ENCODE assay signal across 26 cellular contexts in genomic region chr5:94485017-94485517, GRCh38.
DNase-seq lines count a peak whose midpoint lies in the region; ATAC-seq, FAIRE-seq and TF ChIP-seq lines count a peak whose summit lies in the region.
"Had no signal": no experiment of that assay in that cellular context is flagged by ENCODE, and none has a peak within 500 bp of the region (broad histone marks: within the 10 kb centered on the region; RNA-seq: fewer than 3 reads in every experiment).

No MANE protein-coding gene starts in this region.

- H2AFZ ChIP-seq in IMR-90 (replicated peaks; ENCODE audit: low read length, poor library complexity): no peak overlapping the region
- H2AFZ ChIP-seq in K562 (ENCODE audit: low read depth, low read length): no peak overlapping the region

- no peak overlapping the region for H3K18ac ChIP-seq in IMR-90 (ENCODE audit: low read depth, low read length)

- TF ChIP-seq RAD21 in IMR-90 (IDR thresholded peaks at IDR 0.05; ENCODE audit: low read length) (no peak), K562 (CRISPR knock-in tag; conservative IDR thresholded peaks at IDR 0.05 in 1 of 2, IDR thresholded peaks at IDR 0.05 in 1 of 2) (no peak)

- in situ Hi-C loops in IMR-90 (cut with MboI; ENCODE audit: low sequenced_read_pairs): no loop called here
- in situ Hi-C loops in K562 (cut with MboI): no loop called here

- H3K36me3 Mint-ChIP-seq in chondrocyte (ENCODE audit: low read depth): no peaks in the 10 kb centered on the region

- H3K4me2 ChIP-seq in IMR-90 (ENCODE audit: low read depth, low read length) (no peak overlapping the region), K562 (ENCODE audit: insufficient read depth, low read length) (no peak overlapping the region)
- H3K4me2 ChIP-seq: A549, SK-N-SH had no signal

- H3K9ac ChIP-seq in IMR-90 (ENCODE audit: low read depth, low read length) (no peak overlapping the region), K562 (ENCODE audit: insufficient read depth in 1 of 2, low read depth in 2 of 2, low read length in 2 of 2) (no peak overlapping the region)
- H3K9ac ChIP-seq: SK-N-SH had no signal

- no peak overlapping the region for H2BK15ac ChIP-seq in IMR-90 (ENCODE audit: low read depth, low read length)

- H3K9me3 Mint-ChIP-seq in chondrocyte (ENCODE audit: low read depth): no peaks in the 10 kb centered on the region
- H3K9me3 Mint-ChIP-seq: CD4-positive, alpha-beta T cell; IgD-negative memory B cell had no signal

- no peak overlapping the region for H4K8ac ChIP-seq in IMR-90 (ENCODE audit: low read depth in 2 of 2, low read length in 2 of 2)

- H4K5ac ChIP-seq in IMR-90 (ENCODE audit: low read depth, low read length): no peak overlapping the region

- no peak overlapping the region for H3K23ac ChIP-seq in IMR-90 (ENCODE audit: low read depth, low read length)

- H2BK20ac ChIP-seq in IMR-90 (ENCODE audit: low read depth, low read length): no peak overlapping the region

- H3K4me3 ChIP-seq in IMR-90 (ENCODE audit: insufficient read depth, low read depth, low read length) (no peak overlapping the region), K562 (no peak overlapping the region), right lobe of liver (no peak overlapping the region)
- H3K4me3 ChIP-seq: A549 had no signal

- H3K14ac ChIP-seq in IMR-90 (replicated peaks; ENCODE audit: low read depth, low read length): no peak overlapping the region

- BruUV-seq in IMR-90 (replicated peaks; lab: Mats Ljungman, UMichigan) (no TSS peak), K562 (replicated peaks; lab: Mats Ljungman, UMichigan) (no TSS peak)

- H3K4ac ChIP-seq in IMR-90 (ENCODE audit: low read depth, low read length): no peak overlapping the region

- no peak for FAIRE-seq in K562 (lab: Jason Lieb, UNC)
- FAIRE-seq: A549, GM12891, HTR-8/SVneo had no signal

- intact Hi-C loops in IMR-90 (cut with micrococcal nuclease) (no loop called here), K562 (cut with micrococcal nuclease) (no loop called here), right lobe of liver (cut with DNase I) (no loop called here)

- WGBS in IMR-90 (ENCODE audit: extremely low coverage in 2 of 2, insufficient read length in 1 of 2), 2 experiments: no CpG with 5 or more reads among the region's 4 CpGs
- WGBS in K562 (ENCODE audit: insufficient coverage, low coverage, missing lambda C conversion rate): 0% methylated on average over 4 of the region's 4 CpGs
- WGBS in right lobe of liver (ENCODE audit: insufficient coverage, low coverage, low lambda C conversion rate, missing lambda C conversion rate): 45% methylated on average over 4 of the region's 4 CpGs

- no peak overlapping the region for H3K4me3 Mint-ChIP-seq in chondrocyte (ENCODE audit: unreplicated experiment)
- H3K4me3 Mint-ChIP-seq: CD4-positive, alpha-beta T cell; IgD-negative memory B cell had no signal

- no peak for TF ChIP-seq POLR2A in IMR-90 (IDR thresholded peaks at IDR 0.05; ENCODE audit: low read depth, low read length)
- no peak for TF ChIP-seq POLR2A in K562 (conservative IDR thresholded peaks at IDR 0.05)
- no peak for TF ChIP-seq POLR2A in right lobe of liver (IDR thresholded peaks at IDR 0.05)

- H3K4me1 Mint-ChIP-seq in chondrocyte (ENCODE audit: low read depth): no peaks in the 10 kb centered on the region
- H3K4me1 Mint-ChIP-seq: IgD-negative memory B cell had no signal

- H2AK5ac ChIP-seq in IMR-90 (ENCODE audit: low read depth, low read length): no peak overlapping the region

- no peak overlapping the region for H2BK5ac ChIP-seq in IMR-90 (ENCODE audit: low read depth, low read length, poor library complexity, severe bottlenecking)

- TF ChIP-seq EP300 in K562 (IDR thresholded peaks at IDR 0.05; ENCODE audit: low read length): no peak

- no peak overlapping the region for H2AK9ac ChIP-seq in IMR-90 (replicated peaks; ENCODE audit: low read depth, low read length, poor library complexity)

- no peak overlapping the region for H3K56ac ChIP-seq in IMR-90 (ENCODE audit: extremely low read depth, insufficient read depth, low read length)

- no peaks in the 10 kb centered on the region for H3K79me2 ChIP-seq in K562 (ENCODE audit: control insufficient read depth, insufficient read depth, low read length)

- H3K27ac ChIP-seq in IMR-90 (ENCODE audit: insufficient read depth, low read length) (no peak overlapping the region), K562 (ENCODE audit: extremely low read depth, low read depth, low read length) (no peak overlapping the region), right lobe of liver (no peak overlapping the region)
- H3K27ac ChIP-seq: A549 had no signal

- H3K9me1 ChIP-seq in IMR-90 (ENCODE audit: insufficient read depth, low read length) (no peaks in the 10 kb centered on the region), K562 (ENCODE audit: control insufficient read depth, insufficient read depth, low read length) (no peaks in the 10 kb centered on the region)

- DNase-seq in IMR-90 (no peak), NOMO-1 treated with DMSO at 0.1 percent for 48 hours (lab: John Stamatoyannopoulos, UW; ENCODE audit: unreplicated experiment) (peak; percentile 75), K562 (ENCODE audit: extremely low read depth in 1 of 4, low spot score in 3 of 4) (no peak), right lobe of liver (no peak), NCI-H2227 (lab: John Stamatoyannopoulos, UW; ENCODE audit: unreplicated experiment) (no peak), DMS 273 treated with DMSO at 0.1 percent for 48 hours (lab: John Stamatoyannopoulos, UW) (no peak), chondrocyte (ENCODE audit: low spot score) (no peak)
- DNase-seq: BE2C; CD4-positive, alpha-beta T cell; COR-L47; DND-41; GOT3; Kasumi-1; NCI-H1105; NCI-H146; NCI-H2029; NCI-H226; NCI-H524; NCI-H774; SIG-M5; SK-N-SH had no signal

- no peaks in the 10 kb centered on the region for H3K27me3 ChIP-seq in IMR-90 (ENCODE audit: control insufficient read depth, insufficient read depth, low read length)
- H3K27me3 ChIP-seq in K562 (ENCODE audit: control insufficient read depth in 2 of 2, insufficient read depth in 2 of 2, low read length in 2 of 2): no peaks in the 10 kb centered on the region
- no peaks in the 10 kb centered on the region for H3K27me3 ChIP-seq in right lobe of liver
- H3K27me3 ChIP-seq: BE2C had no signal

- POLR2A ChIA-PET in IMR-90 (lab: Charles Lee; ENCODE audit: unreplicated experiment) (no interaction called here), K562 (lab: Yijun Ruan, JAX) (no interaction called here)

- H3K79me1 ChIP-seq in IMR-90 (ENCODE audit: low read depth in 1 of 2, low read length in 2 of 2): no peaks in the 10 kb centered on the region

- no peak overlapping the region for H3K27ac Mint-ChIP-seq in chondrocyte (ENCODE audit: unreplicated experiment)
- H3K27ac Mint-ChIP-seq: CD4-positive, alpha-beta T cell; IgD-negative memory B cell had no signal

- TF ChIP-seq CTCF in IMR-90 (conservative IDR thresholded peaks at IDR 0.05; ENCODE audit: low read depth, low read length) (no peak), K562 (IDR thresholded peaks at IDR 0.05 in 2 of 3, conservative IDR thresholded peaks at IDR 0.05 in 1 of 3; ENCODE audit: insufficient read depth in 2 of 3, low read depth in 1 of 3, low read length in 3 of 3) (no peak), right lobe of liver (IDR thresholded peaks at IDR 0.05) (no peak), chondrocyte (IDR thresholded peaks at IDR 0.05) (no peak)

- no peaks in the 10 kb centered on the region for H3K27me3 Mint-ChIP-seq in chondrocyte (ENCODE audit: low read depth)
- H3K27me3 Mint-ChIP-seq: CD4-positive, alpha-beta T cell; IgD-negative memory B cell had no signal

- H3K4me1 ChIP-seq in IMR-90 (ENCODE audit: control insufficient read depth, insufficient read depth, low read length): no peaks in the 10 kb centered on the region
- no peaks in the 10 kb centered on the region for H3K4me1 ChIP-seq in K562 (replicated peaks in 1 of 2; ENCODE audit: control insufficient read depth in 2 of 2, insufficient read depth in 2 of 2, low read length in 2 of 2)
- no peaks in the 10 kb centered on the region for H3K4me1 ChIP-seq in right lobe of liver
- H3K4me1 ChIP-seq: A549, BE2C had no signal

- no peaks in the 10 kb centered on the region for H3K36me3 ChIP-seq in IMR-90 (ENCODE audit: control insufficient read depth, insufficient read depth, low read length)
- no peaks in the 10 kb centered on the region for H3K36me3 ChIP-seq in K562 (ENCODE audit: control insufficient read depth, insufficient read depth, low read length)
- H3K36me3 ChIP-seq in right lobe of liver: no peaks in the 10 kb centered on the region
- H3K36me3 ChIP-seq: BE2C had no signal

- no peaks in the 10 kb centered on the region for H4K20me1 ChIP-seq in IMR-90 (ENCODE audit: insufficient read depth, low read length)
- H4K20me1 ChIP-seq in K562 (replicated peaks; ENCODE audit: control insufficient read depth, insufficient read depth, low read length): no peaks in the 10 kb centered on the region

- CTCF ChIA-PET in IMR-90 (lab: Yijun Ruan, JAX) (no interaction called here), K562 (lab: Yijun Ruan, JAX; ENCODE audit: low intra/inter-chr PET ratio) (no interaction called here)

- H2BK120ac ChIP-seq in IMR-90 (ENCODE audit: low read depth, low read length): no peak overlapping the region

- H3K9me3 ChIP-seq in IMR-90 (ENCODE audit: control insufficient read depth, insufficient read depth, low read length): no peaks in the 10 kb centered on the region
- H3K9me3 ChIP-seq in K562 (replicated peaks; ENCODE audit: control insufficient read depth, insufficient read depth, low read depth, low read length): no peaks in the 10 kb centered on the region
- H3K9me3 ChIP-seq in right lobe of liver: no peaks in the 10 kb centered on the region
- H3K9me3 ChIP-seq: A549, BE2C, SK-N-SH had no signal

- dilution Hi-C loops in IMR-90 (cut with HindIII; ENCODE audit: low sequenced_read_pairs, unreplicated experiment): no loop called here

- H4K91ac ChIP-seq in IMR-90 (ENCODE audit: insufficient read depth, low read depth, low read length): no peak overlapping the region

- ATAC-seq in IMR-90 (ENCODE audit: low read depth) (no peak), K562 (no peak), right lobe of liver (peak; percentile 54 to 62 (median 56))
- ATAC-seq: A549, HCT116 had no signal

TF ChIP-seq in IMR-90, 13 proteins besides CTCF, POLR2A, EP300 and RAD21 (continues in another document):
- peak; percentile 69 for TF ChIP-seq CEBPB (IDR thresholded peaks at IDR 0.05; ENCODE audit: low read depth, low read length)
- TF ChIP-seq NFE2L2 (IDR thresholded peaks at IDR 0.05; ENCODE audit: low read depth, low read length): no peak

TF ChIP-seq in K562, 482 proteins besides CTCF, POLR2A, EP300 and RAD21 (continues in another document):
- TF ChIP-seq CBX8 (IDR thresholded peaks at IDR 0.05; ENCODE audit: borderline replicate concordance, extremely low read depth, low read depth, low read length, poor library complexity, severe bottlenecking) (no peak), YBX1 (IDR thresholded peaks at IDR 0.05) (no peak), CEBPG (CRISPR knock-in tag; IDR thresholded peaks at IDR 0.05) (no peak), CEBPG (tag; conservative IDR thresholded peaks at IDR 0.05 in 1 of 2, IDR thresholded peaks at IDR 0.05 in 1 of 2) (peak in 1 of 2 experiments; percentile 51; a peak in 1 of 4 replicates)

Comparison
In these comparisons a context has a peak if more than half of its experiments do, and no peak if none do; other contexts are left out.
1. ATAC-seq: peak in right lobe of liver (4 of 4); none in IMR-90 (single experiment) and K562 (single experiment).